9 cellular contexts compared by ENCODE assay signal in the genomic region with DNA sequence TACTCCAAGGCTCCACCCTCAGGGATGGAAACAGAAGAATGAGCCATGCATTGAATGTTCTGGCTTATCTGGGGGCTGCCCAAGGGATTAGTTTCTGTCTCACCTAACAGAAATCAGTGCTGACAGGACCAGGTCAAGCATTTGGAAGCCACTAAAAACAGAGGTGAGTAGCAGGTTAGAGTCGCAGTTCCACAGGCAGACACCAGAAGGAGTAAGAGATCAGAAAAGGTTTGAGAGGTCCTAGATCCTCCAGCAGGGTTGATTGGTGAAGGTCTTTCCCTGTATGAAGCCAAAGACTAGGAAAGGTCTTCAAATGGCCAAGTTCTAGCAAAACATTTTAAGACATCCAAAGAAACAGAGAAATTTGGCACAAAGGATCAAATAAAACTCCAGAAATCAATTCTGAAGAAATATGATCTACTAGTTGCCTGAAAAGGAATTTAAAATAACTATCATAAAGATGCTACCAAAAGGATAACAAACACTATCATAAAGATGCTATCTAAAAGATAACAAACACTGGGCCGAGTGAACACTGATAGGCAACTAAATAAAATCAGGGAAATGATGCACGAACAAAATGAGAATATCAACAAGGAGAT. TPM values are rescaled to one million over a fixed set of nuclear protein-coding genes. Genes with fewer than 3 reads are reported as not detected.
A peak's percentile ranks its signal among the peaks of the same experiment; 100 is the strongest.
DNase-seq lines count a peak whose midpoint lies in the region; ATAC-seq and TF ChIP-seq lines count a peak whose summit lies in the region.
"Had no signal": no experiment of that assay in that cellular context is flagged by ENCODE, and none has a peak within 500 bp of the region (broad histone marks: within the 10 kb centered on the region; RNA-seq: fewer than 3 reads in every experiment).

No MANE protein-coding gene starts in this region.

- no peaks in the 10 kb centered on the region for H4K20me1 ChIP-seq in mammary epithelial cell (ENCODE audit: insufficient read depth, low read length)

- POLR2A ChIA-PET in T-cell (lab: Charles Lee), result interaction anchor here (0.5 to 1.0 kb wide), 3 partner anchors 12 to 20 kb away, joined by 3 to 13 read pairs (median 4); no protein-coding TSS in a partner anchor

- H3K79me2 ChIP-seq in mammary epithelial cell (ENCODE audit: insufficient read depth, low read length), result no peaks in the 10 kb centered on the region

- H2AFZ ChIP-seq in mammary epithelial cell (ENCODE audit: low read depth, low read length), result no peak overlapping the region

- DNase-seq in NCI-H187 (lab: John Stamatoyannopoulos, UW) (peak; percentile 18 to 21), NCI-H187 treated with DMSO at 0.1 percent for 48 hours (lab: John Stamatoyannopoulos, UW) (no peak), NB4 (ENCODE audit: low read depth) (peak; percentile 33), T-cell (peak in 28 of 34 experiments; percentile 6 to 60 (median 38)), mammary epithelial cell (peak; percentile 52), lung microvascular endothelial cell (ENCODE audit: low read depth in 2 of 2) (peak; percentile 41 to 64), upper lobe of right lung (no peak)

- peaks cover 0 to 8% (median 2%) of the 10 kb centered on the region in 3 donors for H3K4me1 Mint-ChIP-seq in T-cell

- peak; percentile 77 to 81 (median 79) for ATAC-seq in T-cell (replicated peaks in 1 of 4)
- peak; percentile 92 for ATAC-seq in upper lobe of right lung
- ATAC-seq in HG02938 (IDR thresholded peaks at IDR 0.05; ENCODE audit: unreplicated experiment), result no peak

- CTCF ChIA-PET in T-cell (lab: Charles Lee) (interaction anchor here (0.8 to 3.3 kb wide), 6 partner anchors 21 to 195 kb away, joined by 3 to 24 read pairs (median 5); no protein-coding TSS in a partner anchor), mammary epithelial cell (lab: Charles Lee; ENCODE audit: low non-redundant PET) (no interaction called here)

- H3K36me3 Mint-ChIP-seq in T-cell, result peaks cover 8% of the 10 kb centered on the region

- TF ChIP-seq POLR2A in NB4 (IDR thresholded peaks at IDR 0.05; ENCODE audit: extremely low read depth, insufficient read length), result no peak

- TF ChIP-seq CTCF in NB4 (IDR thresholded peaks at IDR 0.05; ENCODE audit: low read depth, low read length) (peak; percentile 75), mammary epithelial cell (conservative IDR thresholded peaks at IDR 0.05 in 1 of 2, IDR thresholded peaks at IDR 0.05 in 1 of 2; ENCODE audit: extremely low read depth in 1 of 2, insufficient read depth in 1 of 2, low read depth in 1 of 2, low read length in 2 of 2) (peak; percentile 92 to 95), upper lobe of right lung (IDR thresholded peaks at IDR 0.05) (peak; percentile 72)

- no peak overlapping the region for H3K27ac Mint-ChIP-seq in T-cell
- H3K27ac Mint-ChIP-seq: activated naive CD8-positive, alpha-beta T cell had no signal

- peaks cover 7% of the 10 kb centered on the region for H3K4me1 ChIP-seq in mammary epithelial cell (ENCODE audit: insufficient read depth, low read length)
- H3K4me1 ChIP-seq in upper lobe of right lung, result no peaks in the 10 kb centered on the region

- H3K27me3 ChIP-seq in mammary epithelial cell (ENCODE audit: insufficient read depth, low read length), result no peaks in the 10 kb centered on the region
- H3K27me3 ChIP-seq in upper lobe of right lung, result no peaks in the 10 kb centered on the region

- intact Hi-C loops in mammary epithelial cell (cut with micrococcal nuclease) (loop anchor here (1.0 to 5.0 kb wide), 6 partner anchors 92 to 350 kb away; partner anchors contain the start of genes MAP3K9 and PCNX1), upper lobe of right lung (cut with DNase I) (no loop called here)

- H3K4me2 ChIP-seq in mammary epithelial cell (ENCODE audit: insufficient read depth, low read depth, low read length), result no peak overlapping the region

- H3K9ac ChIP-seq in mammary epithelial cell (ENCODE audit: insufficient read depth, low read length), result no peak overlapping the region

- no peak overlapping the region for H3K27ac ChIP-seq in mammary epithelial cell (ENCODE audit: insufficient read depth, low read depth, low read length)
- H3K27ac ChIP-seq in upper lobe of right lung, result no peak overlapping the region

- in situ Hi-C loops in mammary epithelial cell (cut with MboI; ENCODE audit: low sequenced_read_pairs in 2 of 2), result loop anchor here (5.0 to 25.0 kb wide), 3 partner anchors 90 to 340 kb away; no protein-coding TSS in a partner anchor

- dilution Hi-C loops in mammary epithelial cell (cut with HindIII; ENCODE audit: low sequenced_read_pairs), result no loop called here

- no TSS peak for BruUV-seq in mammary epithelial cell (replicated peaks; lab: Mats Ljungman, UMichigan)

- peaks cover 0 to 6% of the 10 kb centered on the region in 2 donors for H3K27me3 Mint-ChIP-seq in T-cell
- H3K27me3 Mint-ChIP-seq: activated naive CD8-positive, alpha-beta T cell had no signal

- no peaks in the 10 kb centered on the region for H3K36me3 ChIP-seq in mammary epithelial cell (ENCODE audit: insufficient read depth, low read length)
- H3K36me3 ChIP-seq in upper lobe of right lung, result no peaks in the 10 kb centered on the region

- no peaks in the 10 kb centered on the region for H3K9me3 ChIP-seq in mammary epithelial cell (replicated peaks; ENCODE audit: insufficient read depth, low read length)
- peaks cover 9% of the 10 kb centered on the region for H3K9me3 ChIP-seq in upper lobe of right lung

- H3K4me3 Mint-ChIP-seq in T-cell, result no peak overlapping the region
- H3K4me3 Mint-ChIP-seq: activated naive CD8-positive, alpha-beta T cell had no signal

- peaks cover 6 to 20% (median 9%) of the 10 kb centered on the region in 3 donors for H3K9me3 Mint-ChIP-seq in T-cell

- WGBS in mammary epithelial cell (ENCODE audit: low coverage, missing lambda C conversion rate), result 31% methylated on average over 3 of the region's 3 CpGs

- H3K4me3 ChIP-seq in NB4 (ENCODE audit: low read depth, low read length), result no peak overlapping the region
- no peak overlapping the region for H3K4me3 ChIP-seq in mammary epithelial cell (replicated peaks in 1 of 3; ENCODE audit: insufficient read depth in 1 of 3, low read depth in 2 of 3, low read length in 3 of 3)
- no peak overlapping the region for H3K4me3 ChIP-seq in upper lobe of right lung

RNA-seq across cellular contexts. Expression of gene TTC9, which starts 19.5 kb away (rescaled TPM):
- 10 to 100 TPM; 14.4 to 23.4 (median 17.8) TPM for total RNA-seq in T-cell
- 1 to 10 TPM; 2.5 to 3.3 TPM for total RNA-seq in mammary epithelial cell
- 5.2 TPM for polyA plus RNA-seq in mammary epithelial cell
- 10.4 TPM for polyA minus RNA-seq in mammary epithelial cell
- 0.20 and 0.22 TPM in 2 replicates for total RNA-seq in lung microvascular endothelial cell
- total RNA-seq in upper lobe of right lung, result 6.7 TPM

RNA-seq across cellular contexts. Expression of gene MED6, which starts 21.8 kb away (rescaled TPM):
- total RNA-seq in T-cell, result 10 to 100 TPM; 45.1 to 96.4 (median 53.3) TPM
- 10 to 100 TPM; 28.8 to 40.0 TPM for total RNA-seq in mammary epithelial cell
- 31.6 TPM for polyA plus RNA-seq in mammary epithelial cell
- polyA minus RNA-seq in mammary epithelial cell, result 4.9 TPM
- total RNA-seq in lung microvascular endothelial cell, result 14.8 and 19.6 TPM in 2 replicates
- 31.2 TPM for total RNA-seq in upper lobe of right lung

Comparison
In these comparisons a context has a peak if more than half of its experiments do, and no peak if none do; other contexts are left out.
1. DNase-seq: peak in NCI-H187 (2 of 2), NB4 (single experiment), T-cell (28 of 34), mammary epithelial cell (single experiment) and lung microvascular endothelial cell (2 of 2); none in NCI-H187 treated with DMSO at 0.1 percent for 48 hours (single experiment) and upper lobe of right lung (single experiment).
2. Peak in every context shown above with its lines, with median percentiles within 50 percentile points of each other: CTCF ChIP-seq.